ENCODE assay signal across 8 cellular contexts in genomic region chr1:67687198-67687545, GRCh38. TPM values are rescaled to one million over a fixed set of nuclear protein-coding genes. Genes with fewer than 3 reads are reported as not detected.
DNase-seq lines count a peak whose midpoint lies in the region; ATAC-seq and TF ChIP-seq lines count a peak whose summit lies in the region.

No MANE protein-coding gene starts in this region.

- H3K27ac Mint-ChIP-seq in activated CD8-positive, alpha-beta memory T cell treated with anti-CD3 and anti-CD28 coated beads, Interleukin-2, amount 10 ng/mL, durations not matched to agents 7 days and 5 days = peak overlapping the region; percentile 99
- peak overlapping the region; percentile 97 for H3K27ac Mint-ChIP-seq in activated CD8-positive, alpha-beta T cell treated with anti-CD3 and anti-CD28 coated beads for 36 hours
- peak overlapping the region in 5 of 6 donors; percentile 76 to 91 (median 86) for H3K27ac Mint-ChIP-seq in immature natural killer cell

- peaks cover 28% of the 10 kb centered on the region for H3K36me3 Mint-ChIP-seq in activated CD8-positive, alpha-beta memory T cell treated with anti-CD3 and anti-CD28 coated beads, Interleukin-2, amount 10 ng/mL, durations not matched to agents 7 days and 5 days
- H3K36me3 Mint-ChIP-seq in activated CD8-positive, alpha-beta T cell treated with anti-CD3 and anti-CD28 coated beads for 36 hours (ENCODE audit: low read depth) = peaks cover 38% of the 10 kb centered on the region
- peaks cover 5 to 12% (median 6%) of the 10 kb centered on the region in 3 donors for H3K36me3 Mint-ChIP-seq in immature natural killer cell

- H3K9me3 Mint-ChIP-seq in activated CD8-positive, alpha-beta memory T cell treated with anti-CD3 and anti-CD28 coated beads, Interleukin-2, amount 10 ng/mL, durations not matched to agents 7 days and 5 days (ENCODE audit: low read depth) = no peaks in the 10 kb centered on the region
- H3K9me3 Mint-ChIP-seq in activated CD8-positive, alpha-beta T cell treated with anti-CD3 and anti-CD28 coated beads for 36 hours = no peaks in the 10 kb centered on the region
- H3K9me3 Mint-ChIP-seq in immature natural killer cell = no peaks in the 10 kb centered on the region

- H3K4me1 ChIP-seq in thymus (ENCODE audit: control insufficient read depth, insufficient read depth, low read length) = peaks cover 10% of the 10 kb centered on the region

- peak overlapping the region; percentile 94 for H3K4me3 ChIP-seq in thymus (ENCODE audit: low read length)

- H3K27me3 ChIP-seq in thymus (ENCODE audit: control insufficient read depth, insufficient read depth) = no peaks in the 10 kb centered on the region

- no peak overlapping the region for H3K27ac ChIP-seq in thymus (ENCODE audit: low read depth)

- TF ChIP-seq CTCF in activated CD8-positive, alpha-beta T cell treated with anti-CD3 and anti-CD28 coated beads for 36 hours (IDR thresholded peaks at IDR 0.05) = no peak

- H3K9me3 ChIP-seq in thymus (ENCODE audit: control insufficient read depth) = no peaks in the 10 kb centered on the region

- WGBS in thymus = 77% methylated on average over 3 of the region's 3 CpGs

- POLR2A ChIA-PET in activated CD8-positive, alpha-beta T cell treated with anti-CD3 and anti-CD28 coated beads for 36 hours (lab: Charles Lee) = interaction anchor here (3.4 to 5.0 kb wide), 2 partner anchors 13 to 15 kb away, joined by 23 to 33 read pairs; no protein-coding TSS in a partner anchor

- ATAC-seq in activated CD8-positive, alpha-beta memory T cell treated with anti-CD3 and anti-CD28 coated beads, Interleukin-2, amount 10 ng/mL, durations not matched to agents 7 days and 5 days = no peak
- ATAC-seq in activated CD8-positive, alpha-beta T cell treated with anti-CD3 and anti-CD28 coated beads for 36 hours = no peak
- ATAC-seq in GM21447 (IDR thresholded peaks at IDR 0.05; ENCODE audit: unreplicated experiment) = no peak

- H3K4me3 Mint-ChIP-seq in activated CD8-positive, alpha-beta memory T cell treated with anti-CD3 and anti-CD28 coated beads, Interleukin-2, amount 10 ng/mL, durations not matched to agents 7 days and 5 days = peak overlapping the region; percentile 96
- peak overlapping the region; percentile 90 for H3K4me3 Mint-ChIP-seq in activated CD8-positive, alpha-beta T cell treated with anti-CD3 and anti-CD28 coated beads for 36 hours
- peak overlapping the region; percentile 92 to 98 (median 94) for H3K4me3 Mint-ChIP-seq in immature natural killer cell

- intact Hi-C loops in activated CD8-positive, alpha-beta T cell treated with anti-CD3 and anti-CD28 coated beads for 36 hours (cut with micrococcal nuclease) = loop anchor here (5.0 to 10.0 kb wide), 2 partner anchors 50 to 352 kb away; no protein-coding TSS in a partner anchor

- peaks cover 38% of the 10 kb centered on the region for H3K4me1 Mint-ChIP-seq in activated CD8-positive, alpha-beta memory T cell treated with anti-CD3 and anti-CD28 coated beads, Interleukin-2, amount 10 ng/mL, durations not matched to agents 7 days and 5 days
- peaks cover 50% of the 10 kb centered on the region for H3K4me1 Mint-ChIP-seq in activated CD8-positive, alpha-beta T cell treated with anti-CD3 and anti-CD28 coated beads for 36 hours (ENCODE audit: low read depth)
- H3K4me1 Mint-ChIP-seq in immature natural killer cell = peaks cover 20 to 24% of the 10 kb centered on the region in 2 donors

- H3K36me3 ChIP-seq in thymus (ENCODE audit: control insufficient read depth, insufficient read depth) = peaks cover 6% of the 10 kb centered on the region

- no peak for DNase-seq in activated CD8-positive, alpha-beta memory T cell treated with anti-CD3 and anti-CD28 coated beads, Interleukin-2, amount 10 ng/mL, durations not matched to agents 7 days and 5 days
- DNase-seq in activated CD8-positive, alpha-beta memory T cell treated with anti-CD3 and anti-CD28 coated beads for 24 hours = no peak
- DNase-seq in activated CD8-positive, alpha-beta T cell treated with anti-CD3 and anti-CD28 coated beads for 36 hours = no peak
- DNase-seq in immature natural killer cell = no peak
- DNase-seq in cerebellum (ENCODE audit: low spot score) = no peak
- DNase-seq in AG08396 (ENCODE audit: low spot score) = no peak

- no peaks in the 10 kb centered on the region for H3K27me3 Mint-ChIP-seq in activated CD8-positive, alpha-beta memory T cell treated with anti-CD3 and anti-CD28 coated beads, Interleukin-2, amount 10 ng/mL, durations not matched to agents 7 days and 5 days
- no peaks in the 10 kb centered on the region for H3K27me3 Mint-ChIP-seq in activated CD8-positive, alpha-beta T cell treated with anti-CD3 and anti-CD28 coated beads for 36 hours
- H3K27me3 Mint-ChIP-seq in immature natural killer cell (ENCODE audit: low read depth in 3 of 3) = peaks cover 3 to 11% (median 3%) of the 10 kb centered on the region in 3 donors

- CTCF ChIA-PET in activated CD8-positive, alpha-beta memory T cell treated with anti-CD3 and anti-CD28 coated beads, Interleukin-2, amount 10 ng/mL, durations not matched to agents 7 days and 5 days (lab: Charles Lee) = interaction anchor here (0.7 to 3.6 kb wide), 3 partner anchors 10 to 72 kb away, joined by 3 to 19 read pairs (median 8); no protein-coding TSS in a partner anchor
- CTCF ChIA-PET in activated CD8-positive, alpha-beta T cell treated with anti-CD3 and anti-CD28 coated beads for 36 hours (lab: Charles Lee) = interaction anchor here (0.7 to 1.1 kb wide), 4 partner anchors 11 to 73 kb away, joined by 3 to 5 read pairs (median 4); no protein-coding TSS in a partner anchor

RNA-seq across cellular contexts. Expression of gene GADD45A, which starts 2.2 kb away (rescaled TPM):
- 10 to 100 TPM; 30.2 to 33.7 TPM for total RNA-seq in activated CD8-positive, alpha-beta memory T cell treated with anti-CD3 and anti-CD28 coated beads, Interleukin-2, amount 10 ng/mL, durations not matched to agents 7 days and 5 days
- total RNA-seq in activated CD8-positive, alpha-beta T cell treated with anti-CD3 and anti-CD28 coated beads for 36 hours = 10 to 100 TPM; 33.5 to 34.3 TPM
- polyA plus RNA-seq in immature natural killer cell = 10 to 100 TPM; 14.3 to 21.6 (median 18.5) TPM
- 182 TPM for polyA plus RNA-seq in thymus
- total RNA-seq in cerebellum = 6.2 TPM
